Comparison of ENCODE assay signal across 10 cellular contexts in the genomic region with DNA sequence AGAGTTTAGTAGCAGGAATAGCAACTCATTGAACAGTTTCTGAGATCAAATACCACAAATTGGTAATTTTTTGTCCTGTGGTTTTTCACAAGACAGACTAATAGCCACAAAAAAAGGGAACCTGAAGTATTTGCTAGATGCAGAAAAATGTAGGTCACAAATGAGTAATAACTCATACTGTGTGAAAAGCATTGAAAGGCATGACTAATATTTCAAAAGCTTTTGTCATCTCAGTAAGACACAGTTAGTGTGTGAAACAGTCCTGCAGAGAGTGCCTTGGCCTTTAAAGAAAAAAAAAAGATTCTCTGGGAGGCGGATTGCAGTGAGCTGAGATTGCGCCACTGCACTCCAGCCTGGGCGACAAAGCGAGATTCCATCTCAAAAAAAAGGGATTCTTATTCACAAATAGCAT. TPM values are rescaled to one million over a fixed set of nuclear protein-coding genes. Genes with fewer than 3 reads are reported as not detected.
DNase-seq lines count a peak whose midpoint lies in the region; ATAC-seq and TF ChIP-seq lines count a peak whose summit lies in the region.
"Had no signal": no experiment of that assay in that cellular context is flagged by ENCODE, and none has a peak within 500 bp of the region (broad histone marks: within the 10 kb centered on the region; RNA-seq: fewer than 3 reads in every experiment).

No MANE protein-coding gene starts in this region.

- no TSS peak for BruUV-seq in Caco-2 (replicated peaks; lab: Mats Ljungman, UMichigan)

- H3K4me1 Mint-ChIP-seq in stimulated activated memory B cell treated with anti-CD40 and anti-IgM and Interleukin-4, amounts not matched to agents 10 μg/mL and 1 μg/mL and 100 μg/mL, for 72 hours: no peaks in the 10 kb centered on the region
- H3K4me1 Mint-ChIP-seq in Caco-2 (ENCODE audit: low read depth, unreplicated experiment): no peaks in the 10 kb centered on the region
- H3K4me1 Mint-ChIP-seq: activated B cell treated with CpG ODN at 0.5 μM for 24 hours had no signal

- peaks cover 10% of the 10 kb centered on the region for H3K9me3 Mint-ChIP-seq in stimulated activated memory B cell treated with anti-CD40 and anti-IgM and Interleukin-4, amounts not matched to agents 10 μg/mL and 1 μg/mL and 100 μg/mL, for 72 hours
- peaks cover 13% of the 10 kb centered on the region for H3K9me3 Mint-ChIP-seq in Caco-2 (ENCODE audit: unreplicated experiment)

- no peak for TF ChIP-seq CTCF in Caco-2 (IDR thresholded peaks at IDR 0.05; ENCODE audit: insufficient read depth in 1 of 2, low read depth in 1 of 2, low read length in 1 of 2, severe bottlenecking in 1 of 2, unreplicated experiment in 1 of 2)

- peaks cover 23% of the 10 kb centered on the region for H3K27me3 Mint-ChIP-seq in stimulated activated memory B cell treated with anti-CD40 and anti-IgM and Interleukin-4, amounts not matched to agents 10 μg/mL and 1 μg/mL and 100 μg/mL, for 72 hours
- no peaks in the 10 kb centered on the region for H3K27me3 Mint-ChIP-seq in Caco-2 (ENCODE audit: insufficient read depth, unreplicated experiment)

- CTCF ChIA-PET in Caco-2 (lab: Charles Lee): no interaction called here

- peak; percentile 69 for DNase-seq in A172 (ENCODE audit: low spot score)
- DNase-seq in amniotic stem cell (lab: John Stamatoyannopoulos, UW): peak; percentile 47
- DNase-seq in DMS114 treated with DMSO at 0.1 percent for 48 hours (lab: John Stamatoyannopoulos, UW; ENCODE audit: unreplicated experiment): no peak
- DNase-seq in Caco-2: no peak
- DNase-seq in NCI-H2081 treated with DMSO at 0.1 percent for 48 hours (lab: John Stamatoyannopoulos, UW): no peak
- DNase-seq: activated B cell treated with CpG ODN at 0.5 μM for 24 hours had no signal

- POLR2A ChIA-PET in Caco-2 (lab: Charles Lee): no interaction called here

- H3K36me3 ChIP-seq in Caco-2 (ENCODE audit: control insufficient read depth, insufficient read depth, low read length): no peaks in the 10 kb centered on the region
- H3K36me3 ChIP-seq: BLaER1 had no signal

- H3K36me3 Mint-ChIP-seq in stimulated activated memory B cell treated with anti-CD40 and anti-IgM and Interleukin-4, amounts not matched to agents 10 μg/mL and 1 μg/mL and 100 μg/mL, for 72 hours: no peaks in the 10 kb centered on the region
- H3K36me3 Mint-ChIP-seq in Caco-2 (ENCODE audit: insufficient read depth, unreplicated experiment): no peaks in the 10 kb centered on the region

- intact Hi-C loops in Caco-2 (cut with micrococcal nuclease; ENCODE audit: unreplicated experiment): no loop called here

- H3K27ac Mint-ChIP-seq in stimulated activated memory B cell treated with anti-CD40 and anti-IgM and Interleukin-4, amounts not matched to agents 10 μg/mL and 1 μg/mL and 100 μg/mL, for 72 hours: no peak overlapping the region
- H3K27ac Mint-ChIP-seq in Caco-2 (ENCODE audit: unreplicated experiment): no peak overlapping the region
- H3K27ac Mint-ChIP-seq: activated B cell treated with CpG ODN at 0.5 μM for 24 hours had no signal

- no peaks in the 10 kb centered on the region for H3K4me1 ChIP-seq in Caco-2
- H3K4me1 ChIP-seq: BLaER1 had no signal

- peak; percentile 100 for ATAC-seq in GM19395 (IDR thresholded peaks at IDR 0.05; ENCODE audit: unreplicated experiment)
- ATAC-seq in HG03196 (IDR thresholded peaks at IDR 0.05; ENCODE audit: unreplicated experiment): peak; percentile 100
- peak; percentile 78 for ATAC-seq in stimulated activated memory B cell treated with anti-CD40 and anti-IgM and Interleukin-4, amounts not matched to agents 10 μg/mL and 1 μg/mL and 100 μg/mL, for 72 hours

- no peak overlapping the region for H3K4me3 ChIP-seq in Caco-2 (ENCODE audit: low read depth, low read length)
- H3K4me3 ChIP-seq: BLaER1 had no signal

- H3K4me3 Mint-ChIP-seq in stimulated activated memory B cell treated with anti-CD40 and anti-IgM and Interleukin-4, amounts not matched to agents 10 μg/mL and 1 μg/mL and 100 μg/mL, for 72 hours: no peak overlapping the region
- no peak overlapping the region for H3K4me3 Mint-ChIP-seq in Caco-2 (ENCODE audit: unreplicated experiment)
- H3K4me3 Mint-ChIP-seq: activated B cell treated with CpG ODN at 0.5 μM for 24 hours had no signal

- no peaks in the 10 kb centered on the region for H3K27me3 ChIP-seq in Caco-2 (replicated peaks; ENCODE audit: control insufficient read depth, insufficient read depth, low read length)
- H3K27me3 ChIP-seq: BLaER1 had no signal

- H3K9me3 ChIP-seq in Caco-2: peaks cover 5% of the 10 kb centered on the region; the same call in 1 of the 2 replicates
- H3K9me3 ChIP-seq: BLaER1 had no signal

RNA-seq across cellular contexts. Expression of gene SLC25A31, which starts 31.4 kb away (rescaled TPM):
- total RNA-seq in A172 (2014; rRNA removed; shearing (Covaris generic)): not detected in 2 replicates
- not detected in 2 replicates for total RNA-seq in Caco-2 (2022)
- total RNA-seq: activated B cell treated with CpG ODN at 0.5 μM for 24 hours had no signal

Comparison
In these comparisons a context has a peak if more than half of its experiments do, and no peak if none do; other contexts are left out.
1. DNase-seq: peak in A172 (single experiment) and amniotic stem cell (single experiment); none in DMS114 treated with DMSO at 0.1 percent for 48 hours (single experiment), Caco-2 (0 of 2) and NCI-H2081 treated with DMSO at 0.1 percent for 48 hours (single experiment).
2. Peak in every context shown above with its lines, with median percentiles within 50 percentile points of each other: ATAC-seq.